8 cellular contexts compared by ENCODE assay signal in genomic region chrX:19670854-19671620, GRCh38.
DNase-seq lines count a peak whose midpoint lies in the region; ATAC-seq and TF ChIP-seq lines count a peak whose summit lies in the region.

No MANE protein-coding gene starts in this region.

- H3K27me3 Mint-ChIP-seq in neural crest cell (ENCODE audit: low read depth) = no peaks in the 10 kb centered on the region
- H3K27me3 Mint-ChIP-seq in effector memory CD8-positive, alpha-beta T cell = no peaks in the 10 kb centered on the region

- no peaks in the 10 kb centered on the region for H3K27me3 ChIP-seq in Peyer's patch

- H3K9me3 Mint-ChIP-seq in neural crest cell = peaks cover 6% of the 10 kb centered on the region
- no peaks in the 10 kb centered on the region for H3K9me3 Mint-ChIP-seq in effector memory CD8-positive, alpha-beta T cell

- DNase-seq in AG20443 (ENCODE audit: low spot score) = peak; percentile 45
- peak in 2 of 3 donors; percentile 56 to 65 for DNase-seq in Peyer's patch
- peak; percentile 76 for DNase-seq in fibroblast of gingiva (ENCODE audit: low read depth)
- no peak for DNase-seq in neural crest cell (ENCODE audit: low read depth, low spot score)
- DNase-seq in effector memory CD8-positive, alpha-beta T cell = no peak
- DNase-seq in activated naive CD4-positive, alpha-beta T cell treated with anti-CD3 and anti-CD28 coated beads, Interleukin-2, amount 50 U/mL, for 16 hours = no peak
- no peak for DNase-seq in stimulated activated CD8-positive, alpha-beta memory T cell treated with anti-CD3 and anti-CD28 coated beads, Interleukin-4, amount 100 ng/mL, for 48 hours
- DNase-seq in left lobe of liver (ENCODE audit: low spot score) = no peak

- H3K4me1 Mint-ChIP-seq in neural crest cell = peaks cover 31% of the 10 kb centered on the region
- H3K4me1 Mint-ChIP-seq in effector memory CD8-positive, alpha-beta T cell (ENCODE audit: low read depth in 2 of 2) = peaks cover 39 to 60% of the 10 kb centered on the region in 2 donors

- H3K4me1 ChIP-seq in Peyer's patch = peaks cover 0 to 6% (median 0%) of the 10 kb centered on the region in 4 donors

- H3K4me3 Mint-ChIP-seq in neural crest cell = peak overlapping the region; percentile 85
- H3K4me3 Mint-ChIP-seq in effector memory CD8-positive, alpha-beta T cell = no peak overlapping the region

- peaks cover 4% of the 10 kb centered on the region for H3K36me3 Mint-ChIP-seq in neural crest cell (ENCODE audit: low read depth)
- peaks cover 18% of the 10 kb centered on the region for H3K36me3 Mint-ChIP-seq in effector memory CD8-positive, alpha-beta T cell (ENCODE audit: insufficient read depth)

- H3K27ac Mint-ChIP-seq in neural crest cell (ENCODE audit: unreplicated experiment) = peak overlapping the region; percentile 97
- H3K27ac Mint-ChIP-seq in effector memory CD8-positive, alpha-beta T cell = peak overlapping the region in 1 of 2 donors; percentile 38

- no peak for ATAC-seq in effector memory CD8-positive, alpha-beta T cell (replicated peaks)
- no peak for ATAC-seq in left lobe of liver

- no peak for TF ChIP-seq CTCF in Peyer's patch (IDR thresholded peaks at IDR 0.05)
- TF ChIP-seq CTCF in neural crest cell (conservative IDR thresholded peaks at IDR 0.05) = no peak

- no peak for TF ChIP-seq POLR2A in Peyer's patch (IDR thresholded peaks at IDR 0.05)

- H3K4me3 ChIP-seq in Peyer's patch = no peak overlapping the region

- no peaks in the 10 kb centered on the region for H3K9me3 ChIP-seq in Peyer's patch

- peak overlapping the region in 3 of 4 donors; percentile 17 to 62 (median 49) for H3K27ac ChIP-seq in Peyer's patch

- H3K36me3 ChIP-seq in Peyer's patch = no peaks in the 10 kb centered on the region

Comparison
In these comparisons a context has a peak if more than half of its experiments do, and no peak if none do; other contexts are left out.
1. DNase-seq: peak in AG20443 (single experiment), Peyer's patch (2 of 3) and fibroblast of gingiva (single experiment); none in neural crest cell (single experiment), effector memory CD8-positive, alpha-beta T cell (0 of 3), activated naive CD4-positive, alpha-beta T cell treated with anti-CD3 and anti-CD28 coated beads, Interleukin-2, amount 50 U/mL, for 16 hours (single experiment), stimulated activated CD8-positive, alpha-beta memory T cell treated with anti-CD3 and anti-CD28 coated beads, Interleukin-4, amount 100 ng/mL, for 48 hours (single experiment) and left lobe of liver (single experiment).